Comparison of ENCODE assay signal across 16 cellular contexts in genomic region chr13:99778500-99778899, GRCh38.
DNase-seq lines count a peak whose midpoint lies in the region; ATAC-seq, FAIRE-seq and TF ChIP-seq lines count a peak whose summit lies in the region.
"Had no signal": no experiment of that assay in that cellular context is flagged by ENCODE, and none has a peak within 500 bp of the region (broad histone marks: within the 10 kb centered on the region; RNA-seq: fewer than 3 reads in every experiment).

No MANE protein-coding gene starts in this region.

- no peak overlapping the region for H2BK5ac ChIP-seq in H1 (ENCODE audit: low read depth, low read length)

- no peaks in the 10 kb centered on the region for H3K36me3 Mint-ChIP-seq in natural killer cell

- H2BK12ac ChIP-seq in H1 (ENCODE audit: low read depth, low read length), result no peak overlapping the region

- no peak overlapping the region for H4K5ac ChIP-seq in H1 (ENCODE audit: insufficient read length, low read depth, low read length)

- H3K4me3 ChIP-seq in H1 (ENCODE audit: extremely low read depth in 1 of 4, insufficient read depth in 2 of 4, low read depth in 3 of 4, low read length in 4 of 4) (no peak overlapping the region), gastrocnemius medialis (no peak overlapping the region)
- H3K4me3 ChIP-seq: GM23248 had no signal

- no peak overlapping the region for H3K18ac ChIP-seq in H1 (ENCODE audit: extremely low read depth, low read length)

- H3K4me2 ChIP-seq in H1 (ENCODE audit: insufficient read depth in 1 of 2, low read depth in 2 of 2, low read length in 2 of 2), result no peak overlapping the region

- no peaks in the 10 kb centered on the region for H4K20me1 ChIP-seq in H1 (replicated peaks in 1 of 2; ENCODE audit: control insufficient read depth in 1 of 2, insufficient read depth in 2 of 2, low read length in 2 of 2)

- H2AFZ ChIP-seq in H1 (ENCODE audit: low read length), result no peak overlapping the region
- H2AFZ ChIP-seq: GM23248 had no signal

- no peak overlapping the region for H4K91ac ChIP-seq in H1 (replicated peaks; ENCODE audit: insufficient read length, low read length)

- no peak overlapping the region for H2BK120ac ChIP-seq in H1 (replicated peaks; ENCODE audit: low read depth, low read length)

- peak; percentile 21 for FAIRE-seq in D721Med (lab: Jason Lieb, UNC)
- FAIRE-seq in H1 (lab: Jason Lieb, UNC), result no peak

- H3K27ac ChIP-seq in H1 (ENCODE audit: low read depth, low read length) (no peak overlapping the region), gastrocnemius medialis (no peak overlapping the region)
- H3K27ac ChIP-seq: C4-2B, GM23248 had no signal

- no peak overlapping the region for H4K8ac ChIP-seq in H1 (ENCODE audit: extremely low read depth, insufficient read depth, low read length)

- in situ Hi-C loops in gastrocnemius medialis (cut with MboI; ENCODE audit: low sequenced_read_pairs in 4 of 4), result no loop called here

- H3K9ac ChIP-seq in H1 (replicated peaks in 1 of 4; ENCODE audit: extremely low read depth in 1 of 4, low read depth in 3 of 4, low read length in 3 of 4), result no peak overlapping the region
- H3K9ac ChIP-seq: GM23248 had no signal

- H3K27me3 Mint-ChIP-seq in natural killer cell (ENCODE audit: low read depth in 2 of 2), result no peaks in the 10 kb centered on the region
- H3K27me3 Mint-ChIP-seq: CD4-positive, alpha-beta memory T cell; IgD-negative memory B cell had no signal

- no peaks in the 10 kb centered on the region; a peak in 1 of 7 replicates for H3K4me1 ChIP-seq in H1 (replicated peaks in 1 of 4; ENCODE audit: control insufficient read depth in 3 of 4, insufficient read depth in 4 of 4, low read length in 3 of 4)
- H3K4me1 ChIP-seq in gastrocnemius medialis, result no peaks in the 10 kb centered on the region
- H3K4me1 ChIP-seq: BE2C had no signal

- no peak for TF ChIP-seq POLR2A in H1 (IDR thresholded peaks at IDR 0.05; ENCODE audit: control extremely low read depth in 1 of 2, low read depth in 2 of 2, low read length in 2 of 2)
- TF ChIP-seq POLR2A in gastrocnemius medialis (IDR thresholded peaks at IDR 0.05), result no peak

- no peak for ATAC-seq in stimulated activated naive CD8-positive, alpha-beta T cell treated with anti-CD3 and anti-CD28 coated beads, Interleukin-15, Interleukin-2, amounts not matched to agents 100 U/mL and 50 U/mL, for 24 hours
- ATAC-seq in Right ventricle myocardium inferior (no peak), natural killer cell (no peak), gastrocnemius medialis (no peak)

- CTCF ChIA-PET in H1 (lab: Charles Lee; ENCODE audit: partially characterized antibody), result interaction anchor here (1.0 to 2.6 kb wide), 7 partner anchors 12 to 123 kb away, joined by 3 to 13 read pairs (median 3); no protein-coding TSS in a partner anchor

- no peaks in the 10 kb centered on the region for H3K79me2 ChIP-seq in H1 (ENCODE audit: control insufficient read depth in 1 of 2, insufficient read depth in 2 of 2, low read length in 2 of 2)

- no peak overlapping the region for H3K4ac ChIP-seq in H1 (replicated peaks; ENCODE audit: insufficient read length, low read depth, low read length)

- H3K27me3 ChIP-seq in H1 (replicated peaks in 1 of 4; ENCODE audit: control insufficient read depth in 3 of 4, extremely low read depth in 1 of 4, insufficient read depth in 3 of 4, low read length in 3 of 4) (no peaks in the 10 kb centered on the region), gastrocnemius medialis (no peaks in the 10 kb centered on the region)
- H3K27me3 ChIP-seq: BE2C had no signal

- intact Hi-C loops in Right ventricle myocardium inferior (cut with DNase I) (no loop called here), natural killer cell (cut with micrococcal nuclease) (no loop called here), gastrocnemius medialis (cut with DNase I; ENCODE audit: low total_unique reads) (no loop called here)

- peak overlapping the region; percentile 1; the same call in 1 of the 2 replicates for H2AK5ac ChIP-seq in H1 (ENCODE audit: low read depth, low read length)

- no peaks in the 10 kb centered on the region for H3K23me2 ChIP-seq in H1 (ENCODE audit: low read depth, low read length)

- no peaks in the 10 kb centered on the region for H3K4me1 Mint-ChIP-seq in natural killer cell
- H3K4me1 Mint-ChIP-seq: CD4-positive, alpha-beta memory T cell had no signal

- H3K14ac ChIP-seq in H1 (ENCODE audit: insufficient read length), result no peak overlapping the region

- H3K27ac Mint-ChIP-seq in natural killer cell, result no peak overlapping the region
- H3K27ac Mint-ChIP-seq: IgD-negative memory B cell had no signal

- no peak for TF ChIP-seq RAD21 in H1 (IDR thresholded peaks at IDR 0.05 in 1 of 2, conservative IDR thresholded peaks at IDR 0.05 in 1 of 2; ENCODE audit: low read depth in 2 of 2, low read length in 2 of 2)

- WGBS in H1 (ENCODE audit: extremely low coverage in 1 of 2, insufficient coverage in 1 of 2, insufficient read length in 1 of 2, insufficient replicate concordance in 2 of 2, low coverage in 1 of 2, low lambda C conversion rate in 2 of 2, missing lambda C conversion rate in 1 of 2), 2 experiments, result 95% methylated on average over 2 of the region's 2 CpGs; no CpG with 5 or more reads in 1 of the 2 experiments

- no peaks in the 10 kb centered on the region for H3K79me1 ChIP-seq in H1 (ENCODE audit: low read depth, low read length)

- H3K36me3 ChIP-seq in H1 (ENCODE audit: control insufficient read depth in 2 of 4, insufficient read depth in 4 of 4, low read length in 3 of 4) (no peaks in the 10 kb centered on the region), gastrocnemius medialis (no peaks in the 10 kb centered on the region)
- H3K36me3 ChIP-seq: BE2C had no signal

- TF ChIP-seq CTCF in D721Med (IDR thresholded peaks at IDR 0.05; ENCODE audit: insufficient read depth, missing control alignments) (no peak), H1 (IDR thresholded peaks at IDR 0.05; ENCODE audit: control extremely low read depth in 1 of 3, insufficient read depth in 1 of 3, low read depth in 1 of 3, low read length in 3 of 3) (no peak), natural killer cell (IDR thresholded peaks at IDR 0.05) (no peak), gastrocnemius medialis (IDR thresholded peaks at IDR 0.05 in 4 of 5, conservative IDR thresholded peaks at IDR 0.05 in 1 of 5) (no peak)

- DNase-seq in D721Med (ENCODE audit: insufficient read length, low spot score) (peak; percentile 50), NCI-H524 (lab: John Stamatoyannopoulos, UW) (peak; percentile 88 to 95), SW480 (ENCODE audit: low spot score) (peak; percentile 10), H1 (ENCODE audit: low read depth in 1 of 2, low spot score in 2 of 2) (no peak), Right ventricle myocardium inferior (ENCODE audit: missing footprints) (no peak), natural killer cell (no peak), gastrocnemius medialis (no peak)
- no peak for DNase-seq in stimulated activated naive CD8-positive, alpha-beta T cell treated with anti-CD3 and anti-CD28 coated beads, Interleukin-15, Interleukin-2, amounts not matched to agents 100 U/mL and 50 U/mL, for 24 hours
- DNase-seq: BE2C; CD4-positive, alpha-beta memory T cell; DMS53; GF-D8; GM23248; H7 had no signal

- no peak overlapping the region for H3K23ac ChIP-seq in H1 (ENCODE audit: insufficient read length)

- no peak overlapping the region for H3K4me3 Mint-ChIP-seq in natural killer cell
- H3K4me3 Mint-ChIP-seq: CD4-positive, alpha-beta memory T cell; IgD-negative memory B cell had no signal

- peaks cover 3 to 4% of the 10 kb centered on the region in 2 donors for H3K9me3 Mint-ChIP-seq in natural killer cell

- H2BK20ac ChIP-seq in H1 (ENCODE audit: low read length), result no peak overlapping the region

- POLR2A ChIA-PET in H1 (lab: Charles Lee; ENCODE audit: partially characterized antibody), result no interaction called here

- no peak overlapping the region for H3K56ac ChIP-seq in H1 (replicated peaks; ENCODE audit: insufficient read length, low read depth, low read length)

- no peak for TF ChIP-seq EP300 in H1 (IDR thresholded peaks at IDR 0.05; ENCODE audit: borderline replicate concordance in 1 of 2, low read depth in 2 of 2, low read length in 2 of 2)

- H3K9me3 ChIP-seq in H1 (ENCODE audit: insufficient read depth in 2 of 2, low read depth in 1 of 2, low read length in 1 of 2), result peaks cover 0 to 5% of the 10 kb centered on the region in 2 experiments; a peak in 1 of 4 replicates
- no peaks in the 10 kb centered on the region for H3K9me3 ChIP-seq in gastrocnemius medialis
- H3K9me3 ChIP-seq: BE2C had no signal

- H2BK15ac ChIP-seq in H1 (ENCODE audit: low read length), result no peak overlapping the region

TF ChIP-seq in H1, 55 proteins besides CTCF, POLR2A, EP300 and RAD21:
- no peak for TF ChIP-seq YY1 (IDR thresholded peaks at IDR 0.05; ENCODE audit: low read depth, low read length)
- no peak for TF ChIP-seq SUZ12 (IDR thresholded peaks at IDR 0.05; ENCODE audit: low read length)
- no peak for TF ChIP-seq MAX (IDR thresholded peaks at IDR 0.05)
- no peak for TF ChIP-seq GABPA (IDR thresholded peaks at IDR 0.05; ENCODE audit: borderline replicate concordance, insufficient read depth, low read length)
- no peak for TF ChIP-seq JUND (IDR thresholded peaks at IDR 0.05; ENCODE audit: low read length)
- no peak for TF ChIP-seq SAP30 (IDR thresholded peaks at IDR 0.05; ENCODE audit: insufficient read depth, insufficient replicate concordance, low read length)
- TF ChIP-seq POU5F1 (IDR thresholded peaks at IDR 0.05; ENCODE audit: low read depth, low read length), result no peak

Comparison
In these comparisons a context has a peak if more than half of its experiments do, and no peak if none do; other contexts are left out.
1. DNase-seq: peak in D721Med (single experiment), NCI-H524 (2 of 2) and SW480 (single experiment); none in H1 (0 of 2), stimulated activated naive CD8-positive, alpha-beta T cell treated with anti-CD3 and anti-CD28 coated beads, Interleukin-15, Interleukin-2, amounts not matched to agents 100 U/mL and 50 U/mL, for 24 hours (single experiment), Right ventricle myocardium inferior (single experiment), natural killer cell (single experiment) and gastrocnemius medialis (0 of 2).